Comparison of ENCODE assay signal across 22 cellular contexts in genomic region chr18:11695736-11696135, GRCh38. TPM values are rescaled to one million over a fixed set of nuclear protein-coding genes. Genes with fewer than 3 reads are reported as not detected.
DNase-seq lines count a peak whose midpoint lies in the region; ATAC-seq, FAIRE-seq and TF ChIP-seq lines count a peak whose summit lies in the region.
"Had no signal": no experiment of that assay in that cellular context is flagged by ENCODE, and none has a peak within 500 bp of the region (broad histone marks: within the 10 kb centered on the region; RNA-seq: fewer than 3 reads in every experiment).

No MANE protein-coding gene starts in this region.

- TF ChIP-seq CTCF in C4-2B (conservative IDR thresholded peaks at IDR 0.05) (no peak), bronchial epithelial cell (IDR thresholded peaks at IDR 0.05; ENCODE audit: insufficient read depth, low read length, severe bottlenecking) (no peak), RWPE1 (conservative IDR thresholded peaks at IDR 0.05; ENCODE audit: low read depth) (no peak)

- DNase-seq in bronchial epithelial cell (ENCODE audit: low read depth) (peak; percentile 58), RWPE1 (ENCODE audit: low spot score) (no peak), NCI-H82 treated with DMSO at 0.1 percent for 48 hours (lab: John Stamatoyannopoulos, UW; ENCODE audit: unreplicated experiment) (no peak)
- DNase-seq: 8988T; ACHN; AML-193; BE2C; Calu3; CD4-positive, alpha-beta memory T cell; COR-L47; DMS153; DND-41; GOT3 had no signal

- no peak for FAIRE-seq in bronchial epithelial cell (lab: Jason Lieb, UNC)
- FAIRE-seq: A549, G401.6, GM12892, H54 had no signal

- H3K36me3 ChIP-seq in bronchial epithelial cell (ENCODE audit: control insufficient read depth, insufficient read depth, low read length): no peaks in the 10 kb centered on the region
- H3K36me3 ChIP-seq: BE2C; BLaER1 treated with 17β-estradiol and CSF1 and Interleukin-3, amounts not matched to agents 10 nM and 100 nM; HAP-1 had no signal

- H3K27me3 ChIP-seq in bronchial epithelial cell (ENCODE audit: control insufficient read depth, insufficient read depth, low read length): no peaks in the 10 kb centered on the region
- H3K27me3 ChIP-seq: BE2C; BLaER1 treated with 17β-estradiol and CSF1 and Interleukin-3, amounts not matched to agents 10 nM and 100 nM had no signal

- H3K4me3 ChIP-seq in bronchial epithelial cell (ENCODE audit: low read depth, low read length): no peak overlapping the region
- H3K4me3 ChIP-seq: A549; BLaER1 treated with 17β-estradiol and CSF1 and Interleukin-3, amounts not matched to agents 10 nM and 100 nM; HAP-1 had no signal

- CTCF ChIA-PET in RWPE1 (lab: Yijun Ruan, JAX): no interaction called here

- peak overlapping the region; percentile 23 for H3K27ac ChIP-seq in C4-2B
- no peak overlapping the region for H3K27ac ChIP-seq in RWPE1
- H3K27ac ChIP-seq: A549; BLaER1 treated with 17β-estradiol and CSF1 and Interleukin-3, amounts not matched to agents 10 nM and 100 nM had no signal

- POLR2A ChIA-PET in RWPE1 (lab: Yijun Ruan, JAX; ENCODE audit: low non-redundant PET): no interaction called here

- peak; percentile 49 for ATAC-seq in esophagus mucosa
- ATAC-seq in HG02981 (IDR thresholded peaks at IDR 0.05; ENCODE audit: unreplicated experiment): no peak
- ATAC-seq: A549 had no signal

RNA-seq across cellular contexts. Expression of gene GNAL, which starts 6.7 kb away (rescaled TPM):
- total RNA-seq in bronchial epithelial cell: 8.8 and 10.8 TPM in 2 replicates
- total RNA-seq in esophagus mucosa: 8.8 TPM
